In genomic region chr7:74766508-74766907, GRCh38 we compare ENCODE assay signal across 2 cellular contexts. TPM values are rescaled to one million over a fixed set of nuclear protein-coding genes. Genes with fewer than 3 reads are reported as not detected.
"Had no signal": no experiment of that assay in that cellular context is flagged by ENCODE, and none has a peak within 500 bp of the region (broad histone marks: within the 10 kb centered on the region; RNA-seq: fewer than 3 reads in every experiment).

No MANE protein-coding gene starts in this region.

RNA-seq across cellular contexts. Expression of gene NCF1, which starts 7.3 kb away (rescaled TPM):
- total RNA-seq: dermis blood vessel endothelial cell, smooth muscle cell had no signal
